8 cellular contexts compared by ENCODE assay signal in genomic region chr21:38806153-38806941, GRCh38. TPM values are rescaled to one million over a fixed set of nuclear protein-coding genes. Genes with fewer than 3 reads are reported as not detected.
DNase-seq lines count a peak whose midpoint lies in the region; ATAC-seq and TF ChIP-seq lines count a peak whose summit lies in the region.

No MANE protein-coding gene starts in this region.

- TF ChIP-seq EP300 in esophagus muscularis mucosa (IDR thresholded peaks at IDR 0.05), result no peak

- peak overlapping the region; percentile 86 to 95 (median 94) for H3K27ac Mint-ChIP-seq in CD14-positive monocyte

- peak overlapping the region; percentile 89 to 95 for H3K4me3 Mint-ChIP-seq in CD14-positive monocyte

- peaks cover 1 to 2% (median 2%) of the 10 kb centered on the region in 3 donors for H3K27me3 Mint-ChIP-seq in CD14-positive monocyte (ENCODE audit: low read depth in 3 of 3)

- H3K36me3 Mint-ChIP-seq in CD14-positive monocyte, result peaks cover 24 to 32% of the 10 kb centered on the region in 2 donors

- H3K4me3 ChIP-seq in LNCaP clone FGC (ENCODE audit: low read depth, low read length) (peak overlapping the region; percentile 72), esophagus muscularis mucosa (peak overlapping the region; percentile 87 to 97 (median 95)), neutrophil (ENCODE audit: low read depth in 1 of 2, low read length in 1 of 2) (peak overlapping the region; percentile 89 to 97)

- intact Hi-C loops in CD14-positive monocyte (cut with micrococcal nuclease), result loop anchor here in 1 of 2 donors (5.0 kb wide), 3 partner anchors 54 to 291 kb away; no protein-coding TSS in a partner anchor
- intact Hi-C loops in esophagus muscularis mucosa (cut with DNase I), result loop anchor here (5.0 kb wide), 2 partner anchors 121 to 201 kb away; no protein-coding TSS in a partner anchor

- no peaks in the 10 kb centered on the region for H3K9me3 Mint-ChIP-seq in CD14-positive monocyte

- TF ChIP-seq POLR2A in esophagus muscularis mucosa (IDR thresholded peaks at IDR 0.05; ENCODE audit: low read depth), result no peak

- H3K4me1 ChIP-seq in esophagus muscularis mucosa (peaks cover 12 to 61% (median 48%) of the 10 kb centered on the region in 4 donors), neutrophil (ENCODE audit: control insufficient read depth in 1 of 2, insufficient read depth in 1 of 2, low read depth in 1 of 2, low read length in 1 of 2) (peaks cover 52 to 56% of the 10 kb centered on the region in 2 experiments)

- ATAC-seq in GM21360 (IDR thresholded peaks at IDR 0.05; ENCODE audit: unreplicated experiment), result peak; percentile 21

- peaks cover 0 to 28% (median 9%) of the 10 kb centered on the region in 4 donors for H3K36me3 ChIP-seq in esophagus muscularis mucosa
- H3K36me3 ChIP-seq in neutrophil, result peaks cover 9% of the 10 kb centered on the region

- DNase-seq in CD14-positive monocyte (ENCODE audit: low spot score) (no peak), LNCaP clone FGC (ENCODE audit: low read depth) (no peak), esophagus muscularis mucosa (ENCODE audit: extremely low spot score) (no peak), glomerular visceral epithelial cell (ENCODE audit: extremely low spot score) (no peak), DMS153 treated with DMSO at 0.1 percent for 48 hours (lab: John Stamatoyannopoulos, UW; ENCODE audit: unreplicated experiment) (no peak)
- DNase-seq in activated T-cell treated with anti-CD3 and anti-CD28 coated beads, Interleukin-2, amount 50 U/mL, for 1 hour, result peak; percentile 48

- H3K4me1 Mint-ChIP-seq in CD14-positive monocyte, result peaks cover 46% of the 10 kb centered on the region

- H3K27me3 ChIP-seq in esophagus muscularis mucosa (no peaks in the 10 kb centered on the region), neutrophil (peaks cover 11% of the 10 kb centered on the region)

- no peak for TF ChIP-seq CTCF in CD14-positive monocyte (IDR thresholded peaks at IDR 0.05)
- no peak for TF ChIP-seq CTCF in LNCaP clone FGC (IDR thresholded peaks at IDR 0.05; ENCODE audit: control insufficient read depth, extremely low read depth, insufficient read depth)
- peak in 1 of 3 experiments; percentile 18 for TF ChIP-seq CTCF in esophagus muscularis mucosa (IDR thresholded peaks at IDR 0.05)
- no peak for TF ChIP-seq CTCF in neutrophil (IDR thresholded peaks at IDR 0.05)

- H3K9me3 ChIP-seq in esophagus muscularis mucosa (no peaks in the 10 kb centered on the region), neutrophil (no peaks in the 10 kb centered on the region)

- H3K27ac ChIP-seq in esophagus muscularis mucosa (replicated peaks in 1 of 4), result peak overlapping the region; percentile 95 to 99 (median 96)
- peak overlapping the region; percentile 96 for H3K27ac ChIP-seq in neutrophil

- WGBS in esophagus muscularis mucosa, result 6% methylated on average over 20 of the region's 72 CpGs

RNA-seq across cellular contexts. Expression of gene ETS2, which starts 0.6 kb away (rescaled TPM):
- polyA plus RNA-seq in CD14-positive monocyte, result 10 to 100 TPM; 54.2 to 59.5 TPM
- total RNA-seq in esophagus muscularis mucosa, result 100 to 1,000 TPM in 1 of 4 donors, 10 to 100 TPM in 3; 31.1 to 175 (median 63.8) TPM
